24 cellular contexts compared by ENCODE assay signal in the genomic region with DNA sequence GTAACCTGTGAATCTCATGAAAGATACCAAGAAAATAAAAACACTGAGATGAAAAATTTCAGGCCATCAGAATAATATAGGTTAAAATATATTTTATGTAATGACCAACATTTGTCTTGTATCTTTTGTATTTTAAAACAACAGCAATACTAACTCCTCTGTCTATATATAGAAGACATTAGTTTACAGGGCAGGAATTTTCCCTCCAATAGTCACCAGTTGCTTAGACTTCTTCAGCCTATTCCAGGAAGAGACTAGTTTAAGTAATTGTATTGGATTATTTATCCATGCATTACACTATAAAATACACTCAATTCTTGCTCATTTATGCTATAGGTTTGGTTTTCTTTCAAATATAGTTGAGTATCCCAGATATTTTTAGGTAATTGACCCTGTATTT. TPM values are rescaled to one million over a fixed set of nuclear protein-coding genes. Genes with fewer than 3 reads are reported as not detected.
"Had no signal": no experiment of that assay in that cellular context is flagged by ENCODE, and none has a peak within 500 bp of the region (broad histone marks: within the 10 kb centered on the region; RNA-seq: fewer than 3 reads in every experiment).

No MANE protein-coding gene starts in this region.

- H3K4me3 ChIP-seq: colonic mucosa, coronary artery, dorsolateral prefrontal cortex, esophagus muscularis mucosa, esophagus squamous epithelium, gastrocnemius medialis, gastroesophageal sphincter, heart left ventricle, heart right ventricle had no signal

- H3K27ac ChIP-seq: colonic mucosa, coronary artery, dorsolateral prefrontal cortex, epithelial cell of prostate, esophagus muscularis mucosa, esophagus squamous epithelium, foreskin keratinocyte, gastroesophageal sphincter, heart left ventricle, heart right ventricle had no signal

- H3K36me3 ChIP-seq: colonic mucosa, esophagus muscularis mucosa, esophagus squamous epithelium, heart left ventricle, heart right ventricle had no signal

- H3K9me3 ChIP-seq: colonic mucosa, esophagus muscularis mucosa, esophagus squamous epithelium, gastrocnemius medialis, gastroesophageal sphincter, heart left ventricle, heart right ventricle had no signal

- H3K4me1 ChIP-seq: colonic mucosa, esophagus muscularis mucosa, esophagus squamous epithelium, foreskin keratinocyte, gastroesophageal sphincter had no signal

- H3K27me3 ChIP-seq: colonic mucosa, esophagus muscularis mucosa, esophagus squamous epithelium, foreskin keratinocyte, gastrocnemius medialis, gastroesophageal sphincter, heart left ventricle, heart right ventricle had no signal

- ATAC-seq: effector memory CD8-positive, alpha-beta T cell; esophagus mucosa; foreskin keratinocyte; gastrocnemius medialis; gastroesophageal sphincter; heart left ventricle; heart right ventricle had no signal

- DNase-seq: colonic mucosa; cortex of kidney; dermis blood vessel endothelial cell; dorsolateral prefrontal cortex; effector CD4-positive, alpha-beta T cell; effector CD8-positive, alpha-beta T cell; effector memory CD4-positive, alpha-beta T cell; effector memory CD8-positive, alpha-beta T cell; endodermal cell; erythroblast; esophagus squamous epithelium; foreskin fibroblast; foreskin keratinocyte; foreskin melanocyte; gastrocnemius medialis; glutamatergic neuron; head of caudate nucleus; heart left ventricle; heart right ventricle had no signal

RNA-seq across cellular contexts. Expression of gene ANO5, which starts 24.1 kb away (rescaled TPM):
- total RNA-seq: foreskin keratinocyte had no signal
- polyA plus RNA-seq: foreskin keratinocyte had no signal
